In genomic region chr4:1625600-1626138, GRCh38 we compare ENCODE assay signal across 22 cellular contexts.
"Had no signal": no experiment of that assay in that cellular context is flagged by ENCODE, and none has a peak within 500 bp of the region (broad histone marks: within the 10 kb centered on the region; RNA-seq: fewer than 3 reads in every experiment).

No MANE protein-coding gene starts in this region.

- H3K4me3 ChIP-seq: left lung, lower lobe of right lung, psoas muscle, skin epidermis, suprapubic skin, thoracic aorta, tibial artery, upper lobe of right lung had no signal

- H3K4me1 ChIP-seq: left lung, lower lobe of right lung, parathyroid adenoma, psoas muscle, upper lobe of right lung had no signal

- ATAC-seq: left colon; left lung; lower lobe of right lung; naive thymus-derived CD8-positive, alpha-beta T cell; psoas muscle; sciatic nerve; stimulated activated effector memory CD8-positive, alpha-beta T cell treated with anti-CD3 and anti-CD28 coated beads, Interleukin-12 subunit alpha, Interleukin-12 subunit beta, amount 100 ng/mL, for 72 hours; upper lobe of right lung had no signal

- H3K27me3 ChIP-seq: left lung, suprapubic skin, upper lobe of right lung had no signal

- H2AFZ ChIP-seq: parathyroid adenoma had no signal

- H3K27ac ChIP-seq: left lung, lower lobe of right lung, neutrophil, parathyroid adenoma, psoas muscle, skin epidermis, suprapubic skin, thoracic aorta, tibial artery, upper lobe of right lung had no signal

- H3K36me3 ChIP-seq: left lung, lower lobe of right lung, neutrophil, suprapubic skin, thoracic aorta, tibial artery, upper lobe of right lung had no signal

- H3K9me3 ChIP-seq: left lung, lower lobe of right lung, neutrophil, psoas muscle, suprapubic skin, thoracic aorta, tibial artery, upper lobe of right lung had no signal

- DNase-seq: immature natural killer cell; kidney; left colon; lower lobe of right lung; mammary epithelial cell; mesenchymal stem cell; occipital lobe; psoas muscle; stimulated activated CD4-positive, alpha-beta T cell treated with anti-CD3 and anti-CD28 coated beads, Interleukin-4, amount 100 ng/mL, for 24 hours; stimulated activated naive CD4-positive, alpha-beta T cell; tibial artery; trophoblast cell; upper lobe of right lung had no signal

- H3K79me2 ChIP-seq: parathyroid adenoma had no signal

- H3K9ac ChIP-seq: parathyroid adenoma had no signal
